Comparison of ENCODE assay signal across 8 cellular contexts in the genomic region with DNA sequence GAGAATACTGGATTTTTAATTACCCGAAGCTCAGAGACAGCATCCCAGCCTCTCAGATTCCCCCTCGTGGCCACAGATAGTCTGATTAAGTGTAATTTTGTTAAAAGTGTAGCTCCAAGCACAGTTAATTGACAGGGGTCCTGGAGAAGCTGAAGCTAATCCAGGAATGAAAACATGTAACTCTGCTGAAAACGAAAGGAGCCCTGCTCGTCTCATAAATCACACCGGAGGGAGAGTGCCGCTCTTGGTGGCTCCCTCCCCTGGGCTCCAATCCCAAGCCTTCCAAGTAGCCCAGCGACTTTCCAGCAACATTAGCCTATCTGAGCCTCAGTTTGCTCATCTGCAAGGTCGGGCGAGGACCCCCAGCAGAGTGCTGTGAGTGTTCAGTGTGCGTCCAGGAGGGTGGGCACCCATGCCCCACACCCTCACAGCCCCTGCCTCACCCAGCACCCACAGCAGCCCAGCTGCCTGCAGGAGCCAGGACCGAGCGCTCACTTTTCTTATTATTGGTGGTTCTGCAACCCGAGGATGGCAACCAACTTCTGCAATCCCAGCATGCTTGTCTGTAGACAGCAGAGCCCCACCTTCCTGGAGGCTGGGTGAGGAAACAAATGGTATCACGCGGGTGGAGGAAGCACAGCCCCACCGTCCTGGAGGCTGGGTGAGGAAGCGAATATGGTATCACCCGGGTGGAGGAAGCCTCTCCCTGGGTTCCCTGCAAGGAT.
DNase-seq lines count a peak whose midpoint lies in the region; ATAC-seq lines count a peak whose summit lies in the region.

No MANE protein-coding gene starts in this region.

- H3K4me3 ChIP-seq in HAP-1 (peak overlapping the region; percentile 3; the same call in 1 of the 2 replicates), skeletal muscle tissue (ENCODE audit: low read length in 3 of 3) (peak overlapping the region; percentile 50 to 65 (median 60))

- in situ Hi-C loops in HAP-1 (cut with MboI; ENCODE audit: low sequenced_read_pairs): no loop called here

- H3K36me3 ChIP-seq in HAP-1 (replicated peaks) (no peaks in the 10 kb centered on the region), skeletal muscle tissue (ENCODE audit: control insufficient read depth in 3 of 3, insufficient read depth in 3 of 3, low read length in 3 of 3) (no peaks in the 10 kb centered on the region)

- no peak overlapping the region for H3K27ac ChIP-seq in skeletal muscle tissue (ENCODE audit: low read depth, low read length)

- peak overlapping the region; percentile 20 to 50 (median 23) for H3K9ac ChIP-seq in skeletal muscle tissue (ENCODE audit: low read depth in 1 of 3, low read length in 3 of 3)

- DNase-seq in HAP-1 (ENCODE audit: low spot score in 2 of 2) (peak in 1 of 2 experiments; percentile 59), islet precursor cell (peak; percentile 57), T-helper 1 cell (no peak), activated gamma-delta T cell (lab: John Stamatoyannopoulos, UW) (no peak)
- peak; percentile 42 for DNase-seq in activated CD8-positive, alpha-beta memory T cell treated with anti-CD3 and anti-CD28 coated beads, Interleukin-2, amount 50 U/mL, for 48 hours
- no peak for DNase-seq in activated CD4-positive, alpha-beta T cell treated with anti-CD3 and anti-CD28 coated beads for 4 hours

- H3K27me3 ChIP-seq in HAP-1 (ENCODE audit: low read depth) (no peaks in the 10 kb centered on the region), skeletal muscle tissue (ENCODE audit: control insufficient read depth in 3 of 3, insufficient read depth in 3 of 3, low read length in 3 of 3) (peaks cover 0 to 6% (median 0%) of the 10 kb centered on the region in 3 donors)

- H3K9me3 ChIP-seq in HAP-1 (no peaks in the 10 kb centered on the region), skeletal muscle tissue (ENCODE audit: control insufficient read depth in 3 of 3, low read length in 3 of 3) (no peaks in the 10 kb centered on the region)

- H3K4me1 ChIP-seq in HAP-1: peaks cover 10% of the 10 kb centered on the region
- peaks cover 4 to 16% (median 6%) of the 10 kb centered on the region in 3 donors for H3K4me1 ChIP-seq in skeletal muscle tissue (ENCODE audit: control insufficient read depth in 3 of 3, insufficient read depth in 3 of 3, low read length in 3 of 3)

- ATAC-seq in HG03045 (IDR thresholded peaks at IDR 0.05; ENCODE audit: unreplicated experiment): no peak

Comparison
In these comparisons a context has a peak if more than half of its experiments do, and no peak if none do; other contexts are left out.
1. DNase-seq: peak in activated CD8-positive, alpha-beta memory T cell treated with anti-CD3 and anti-CD28 coated beads, Interleukin-2, amount 50 U/mL, for 48 hours (single experiment) and islet precursor cell (single experiment); none in activated CD4-positive, alpha-beta T cell treated with anti-CD3 and anti-CD28 coated beads for 4 hours (0 of 2), T-helper 1 cell (0 of 5) and activated gamma-delta T cell (single experiment).